Comparison of ENCODE assay signal across 23 cellular contexts in the genomic region with DNA sequence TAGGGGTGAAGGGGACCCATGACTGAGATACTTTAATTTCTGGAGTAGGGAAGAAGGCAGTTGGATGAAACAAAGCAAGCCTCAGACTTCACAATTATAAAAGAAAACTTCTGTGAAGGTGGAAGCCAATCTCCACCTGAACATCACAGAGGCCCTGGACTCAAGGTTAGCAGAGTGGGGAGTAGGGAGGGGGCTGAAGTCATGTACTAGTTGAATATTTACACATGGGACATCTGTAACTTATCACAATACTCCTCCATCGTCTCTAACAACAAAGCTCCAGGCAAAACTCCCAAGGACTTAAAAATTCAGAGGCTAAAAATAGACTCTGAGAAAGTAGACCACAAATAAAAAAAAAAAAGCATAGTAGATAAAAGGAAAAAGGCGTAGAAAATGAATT.
"Had no signal": no experiment of that assay in that cellular context is flagged by ENCODE, and none has a peak within 500 bp of the region (broad histone marks: within the 10 kb centered on the region; RNA-seq: fewer than 3 reads in every experiment).

No MANE protein-coding gene starts in this region.

- H3K9me3 Mint-ChIP-seq: stimulated activated effector memory CD8-positive, alpha-beta T cell treated with anti-CD3 and anti-CD28 coated beads, Interleukin-12 subunit alpha, Interleukin-12 subunit beta, amount 100 ng/mL, for 72 hours; type B pancreatic cell had no signal

- H3K4me1 ChIP-seq: lower lobe of right lung, prostate gland, right atrium auricular region, stomach, tibial artery had no signal

- DNase-seq: cortex of kidney; hypothalamus; immature natural killer cell; islet precursor cell; kidney glomerular epithelial cell; left colon; left ventricle myocardium superior; lower lobe of right lung; natural killer cell; stimulated activated CD4-positive, alpha-beta T cell treated with anti-CD3 and anti-CD28 coated beads, Interleukin-2, amount 100 ng/mL, for 24 hours; stimulated activated CD4-positive, alpha-beta T cell treated with anti-CD3 and anti-CD28 coated beads, Interleukin-4, amount 100 ng/mL, for 24 hours; stimulated activated naive CD4-positive, alpha-beta T cell treated with Interleukin-2 at 50 U/mL for 16 hours; stomach; tibial artery had no signal

- H3K4me3 ChIP-seq: lower lobe of right lung, prostate gland, right atrium auricular region, stomach, tibial artery had no signal

- H3K27ac ChIP-seq: epithelial cell of prostate, lower lobe of right lung, neutrophil, prostate gland, right atrium auricular region, stomach, tibial artery had no signal

- H3K36me3 Mint-ChIP-seq: immature natural killer cell; natural killer cell; stimulated activated effector memory CD8-positive, alpha-beta T cell treated with anti-CD3 and anti-CD28 coated beads, Interleukin-12 subunit alpha, Interleukin-12 subunit beta, amount 100 ng/mL, for 72 hours; type B pancreatic cell had no signal

- ATAC-seq: esophagus mucosa; left colon; left ventricle myocardium superior; lower lobe of right lung; natural killer cell; sciatic nerve; stimulated activated effector memory CD8-positive, alpha-beta T cell treated with anti-CD3 and anti-CD28 coated beads, Interleukin-12 subunit alpha, Interleukin-12 subunit beta, amount 100 ng/mL, for 72 hours had no signal

- H3K4me1 Mint-ChIP-seq: immature natural killer cell; natural killer cell; stimulated activated effector memory CD8-positive, alpha-beta T cell treated with anti-CD3 and anti-CD28 coated beads, Interleukin-12 subunit alpha, Interleukin-12 subunit beta, amount 100 ng/mL, for 72 hours had no signal

- H3K36me3 ChIP-seq: lower lobe of right lung, neutrophil, prostate gland, right atrium auricular region, stomach, tibial artery had no signal

- H3K4me3 Mint-ChIP-seq: immature natural killer cell; natural killer cell; neural crest cell; stimulated activated effector memory CD8-positive, alpha-beta T cell treated with anti-CD3 and anti-CD28 coated beads, Interleukin-12 subunit alpha, Interleukin-12 subunit beta, amount 100 ng/mL, for 72 hours; type B pancreatic cell had no signal

- H3K9me3 ChIP-seq: lower lobe of right lung, neutrophil, prostate gland, right atrium auricular region, stomach, tibial artery had no signal

- H3K27me3 ChIP-seq: neutrophil, right atrium auricular region, stomach, tibial artery had no signal

- H3K27ac Mint-ChIP-seq: immature natural killer cell; natural killer cell; stimulated activated effector memory CD8-positive, alpha-beta T cell treated with anti-CD3 and anti-CD28 coated beads, Interleukin-12 subunit alpha, Interleukin-12 subunit beta, amount 100 ng/mL, for 72 hours; type B pancreatic cell had no signal
